9 cellular contexts compared by ENCODE assay signal in the genomic region with DNA sequence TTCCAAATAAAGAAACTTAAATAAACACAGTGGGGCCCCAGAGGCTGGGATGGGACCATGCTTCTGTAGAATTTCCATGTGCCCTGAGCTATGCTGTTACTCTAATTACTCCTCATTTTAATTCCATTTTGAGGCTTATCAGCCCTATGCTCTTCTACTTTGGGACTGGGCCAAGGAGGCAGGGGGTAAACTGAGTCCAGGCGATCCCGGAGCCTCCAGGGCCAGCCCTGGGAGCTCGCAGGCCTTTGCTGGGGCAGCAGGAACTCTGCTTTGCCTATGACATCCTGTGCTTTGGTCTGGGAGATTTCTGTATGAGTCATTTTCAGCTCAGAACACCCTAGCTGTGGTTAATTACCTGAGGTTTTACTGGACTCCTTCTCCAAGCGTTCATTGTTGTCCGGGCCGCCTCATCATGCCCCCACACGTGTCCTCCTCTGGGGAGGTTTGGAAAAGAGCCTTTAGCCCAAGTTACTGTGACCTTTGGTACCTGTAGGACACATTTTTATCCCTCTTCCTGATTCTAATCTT.
DNase-seq lines count a peak whose midpoint lies in the region; ATAC-seq and TF ChIP-seq lines count a peak whose summit lies in the region.
"Had no signal": no experiment of that assay in that cellular context is flagged by ENCODE, and none has a peak within 500 bp of the region (broad histone marks: within the 10 kb centered on the region; RNA-seq: fewer than 3 reads in every experiment).

No MANE protein-coding gene starts in this region.

- peak; percentile 68 for DNase-seq in ELR (ENCODE audit: low read depth)
- peak; percentile 4 to 46 for DNase-seq in foreskin fibroblast
- no peak for DNase-seq in NCI-H1105 (lab: John Stamatoyannopoulos, UW)
- no peak for DNase-seq in NAMALWA (ENCODE audit: low spot score)
- DNase-seq in AML-193 (lab: John Stamatoyannopoulos, UW) = no peak
- no peak for DNase-seq in occipital lobe (lab: John Stamatoyannopoulos, UW)

- TF ChIP-seq CTCF in foreskin fibroblast (IDR thresholded peaks at IDR 0.05; ENCODE audit: low read depth, low read length) = no peak

- ATAC-seq in GM21515 (IDR thresholded peaks at IDR 0.05; ENCODE audit: unreplicated experiment) (peak; percentile 79), HG03575 (IDR thresholded peaks at IDR 0.05; ENCODE audit: extremely low read depth, insufficient number of reproducible peaks, low FRiP score, unreplicated experiment) (peak; percentile 59)

- H3K4me3 ChIP-seq in foreskin fibroblast (ENCODE audit: low read depth in 1 of 2, low read length in 2 of 2) = no peak overlapping the region
- H3K4me3 ChIP-seq: cardiac muscle cell had no signal

Comparison
In these comparisons a context has a peak if more than half of its experiments do, and no peak if none do; other contexts are left out.
1. DNase-seq: peak in ELR (single experiment) and foreskin fibroblast (2 of 2); none in NCI-H1105 (single experiment), NAMALWA (single experiment), AML-193 (0 of 2) and occipital lobe (single experiment).